19 cellular contexts compared by ENCODE assay signal in genomic region chr19:40926276-40926675, GRCh38. TPM values are rescaled to one million over a fixed set of nuclear protein-coding genes. Genes with fewer than 3 reads are reported as not detected.
"Had no signal": no experiment of that assay in that cellular context is flagged by ENCODE, and none has a peak within 500 bp of the region (broad histone marks: within the 10 kb centered on the region; RNA-seq: fewer than 3 reads in every experiment).

No MANE protein-coding gene starts in this region.

RNA-seq across cellular contexts. Expression of gene CYP2A7, which starts 44.2 kb away (rescaled TPM):
- total RNA-seq: activated CD4-positive, alpha-beta memory T cell treated with anti-CD3 and anti-CD28 coated beads, Interleukin-2, amount 10 ng/mL, durations not matched to agents 7 days and 5 days; activated CD4-positive, alpha-beta T cell treated with anti-CD3 and anti-CD28 coated beads for 36 hours; activated CD4-positive, alpha-beta T cell treated with anti-CD3 and anti-CD28 coated beads, Interleukin-2, amount 10 ng/mL, durations not matched to agents 7 days and 5 days; activated CD8-positive, alpha-beta memory T cell treated with anti-CD3 and anti-CD28 coated beads, Interleukin-2, amount 10 ng/mL, durations not matched to agents 7 days and 5 days; activated CD8-positive, alpha-beta T cell treated with anti-CD3 and anti-CD28 coated beads, Interleukin-2, amount 10 ng/mL, durations not matched to agents 7 days and 5 days; activated naive CD4-positive, alpha-beta T cell treated with anti-CD3 and anti-CD28 coated beads, Interleukin-2, amount 50 U/mL, for 72 hours; activated naive CD8-positive, alpha-beta T cell treated with anti-CD3 and anti-CD28 coated beads for 36 hours; activated T-helper 2 cell treated with anti-CD3 and anti-CD28 coated beads, Interferon-gamma antibody, Interleukin-2, Interleukin-4, amounts not matched to agents 10 μg/mL and 5 μg/mL and 100 μg/mL, durations not matched to agents 14 hours and 24 hours and 36 hours; adrenal gland; aorta; astrocyte; body of pancreas; breast epithelium; cardiac septum; T-cell; T-helper 1 cell treated with Interleukin-12 subunit alpha and Interleukin-12 subunit beta and Interleukin-4 antibody, amounts not matched to agents 30 ng/mL and 1 ng/mL, for 36 hours; T-helper 17 cell; T-helper 2 cell treated with Interferon-gamma antibody and Interleukin-4, amounts not matched to agents 100 ng/mL and 5 ng/mL, for 36 hours; WTC11 had no signal
- polyA plus RNA-seq: adrenal gland, aorta had no signal
